In genomic region chr5:68217476-68217984, GRCh38 we compare ENCODE assay signal across 8 cellular contexts. TPM values are rescaled to one million over a fixed set of nuclear protein-coding genes. Genes with fewer than 3 reads are reported as not detected.
DNase-seq lines count a peak whose midpoint lies in the region; ATAC-seq and TF ChIP-seq lines count a peak whose summit lies in the region.

No MANE protein-coding gene starts in this region.

- H3K4me3 Mint-ChIP-seq in CD14-positive monocyte = peak overlapping the region; percentile 88 to 94
- peak overlapping the region; percentile 95 for H3K4me3 Mint-ChIP-seq in neural crest cell

- no peaks in the 10 kb centered on the region for H3K9me3 ChIP-seq in MM.1S (replicated peaks; ENCODE audit: insufficient read depth, low read length)

- no peak overlapping the region; the same call in 1 of the 2 replicates for H3K9ac ChIP-seq in MM.1S (ENCODE audit: low read length)

- H3K27ac ChIP-seq in MM.1S (ENCODE audit: low read length) = no peak overlapping the region
- H3K27ac ChIP-seq in coronary artery = peak overlapping the region; percentile 98 to 99

- TF ChIP-seq CTCF in CD14-positive monocyte (IDR thresholded peaks at IDR 0.05) = no peak
- TF ChIP-seq CTCF in MM.1S (IDR thresholded peaks at IDR 0.05; ENCODE audit: low read length) = no peak
- no peak for TF ChIP-seq CTCF in coronary artery (IDR thresholded peaks at IDR 0.05)
- TF ChIP-seq CTCF in neural crest cell (conservative IDR thresholded peaks at IDR 0.05) = no peak

- H3K36me3 ChIP-seq in MM.1S (replicated peaks; ENCODE audit: insufficient read depth, low read length) = no peaks in the 10 kb centered on the region

- no peak for ATAC-seq in HG03439 (IDR thresholded peaks at IDR 0.05; ENCODE audit: unreplicated experiment)

- H3F3A ChIP-seq in MM.1S (ENCODE audit: insufficient read depth, low read length) = peaks cover 24% of the 10 kb centered on the region

- peaks cover 0 to 1% (median 0%) of the 10 kb centered on the region in 3 donors for H3K27me3 Mint-ChIP-seq in CD14-positive monocyte (ENCODE audit: low read depth in 3 of 3)
- H3K27me3 Mint-ChIP-seq in neural crest cell (ENCODE audit: low read depth) = no peaks in the 10 kb centered on the region

- H3K79me2 ChIP-seq in MM.1S (ENCODE audit: low read length) = peaks cover 62% of the 10 kb centered on the region

- DNase-seq in CD14-positive monocyte (ENCODE audit: low spot score) (no peak), MM.1S (no peak), coronary artery (ENCODE audit: low spot score) (no peak), neural crest cell (ENCODE audit: low read depth, low spot score) (no peak), NCI-H748 treated with DMSO at 0.1 percent for 48 hours (lab: John Stamatoyannopoulos, UW) (no peak), islet precursor cell (no peak)
- no peak for DNase-seq in NK-92 treated with Interleukin-12 subunit alpha and Interleukin-12 subunit beta, amount 100 ng/mL, for 24 hours (lab: John Stamatoyannopoulos, UW)

- H4K20me1 ChIP-seq in MM.1S (ENCODE audit: insufficient read depth, low read length) = no peaks in the 10 kb centered on the region

- intact Hi-C loops in CD14-positive monocyte (cut with micrococcal nuclease) = loop anchor here (5.0 to 10.0 kb wide), 2 partner anchors 35 to 223 kb away; no protein-coding TSS in a partner anchor

- peak overlapping the region; percentile 89; the same call in 1 of the 2 replicates for H3K4me3 ChIP-seq in MM.1S (ENCODE audit: low read length)
- peak overlapping the region; percentile 96 for H3K4me3 ChIP-seq in coronary artery

- no peaks in the 10 kb centered on the region for H3K9me2 ChIP-seq in MM.1S (replicated peaks; ENCODE audit: insufficient read depth, low read length)

- H3K4me1 ChIP-seq in MM.1S (ENCODE audit: low read length) = peaks cover 8% of the 10 kb centered on the region

- H3K27ac Mint-ChIP-seq in CD14-positive monocyte = peak overlapping the region; percentile 89 to 95 (median 91)
- no peak overlapping the region for H3K27ac Mint-ChIP-seq in neural crest cell (ENCODE audit: unreplicated experiment)

- H3K4me1 Mint-ChIP-seq in CD14-positive monocyte (peaks cover 45% of the 10 kb centered on the region), neural crest cell (peaks cover 42% of the 10 kb centered on the region)

- no peak overlapping the region for H2AFZ ChIP-seq in MM.1S (ENCODE audit: low read length)

- H3K36me3 Mint-ChIP-seq in CD14-positive monocyte (peaks cover 6 to 7% of the 10 kb centered on the region in 2 donors), neural crest cell (ENCODE audit: low read depth) (peaks cover 5% of the 10 kb centered on the region)

- H3K27me3 ChIP-seq in MM.1S (replicated peaks; ENCODE audit: insufficient read depth, low read length) = no peaks in the 10 kb centered on the region

- peak overlapping the region; percentile 74 for H3K4me2 ChIP-seq in MM.1S (ENCODE audit: low read depth, low read length)

- H3K9me3 Mint-ChIP-seq in CD14-positive monocyte (peaks cover 0 to 9% (median 3%) of the 10 kb centered on the region in 7 donors), neural crest cell (no peaks in the 10 kb centered on the region)

RNA-seq across cellular contexts. Expression of gene PIK3R1, which starts 2.0 kb away (rescaled TPM):
- 10 to 100 TPM; 10.5 to 25.5 TPM for polyA plus RNA-seq in CD14-positive monocyte
- total RNA-seq in neural crest cell = 59.9 and 68.3 TPM in 2 replicates
